Comparison of ENCODE assay signal across 12 cellular contexts in genomic region chr1:43315481-43315880, GRCh38. TPM values are rescaled to one million over a fixed set of nuclear protein-coding genes. Genes with fewer than 3 reads are reported as not detected.
"Had no signal": no experiment of that assay in that cellular context is flagged by ENCODE, and none has a peak within 500 bp of the region (broad histone marks: within the 10 kb centered on the region; RNA-seq: fewer than 3 reads in every experiment).

No MANE protein-coding gene starts in this region.

- H3K27ac ChIP-seq: hepatocyte, ovary, SK-N-MC had no signal

- H3K79me2 ChIP-seq: hepatocyte had no signal

- H3K9me3 ChIP-seq: ovary had no signal

- H3K4me2 ChIP-seq: hepatocyte had no signal

- H3K4me3 ChIP-seq: hepatocyte, ovary, SK-N-MC had no signal

- H3K36me3 ChIP-seq: ovary had no signal

- FAIRE-seq: small intestine had no signal

- ATAC-seq: activated naive CD8-positive, alpha-beta T cell treated with anti-CD3 and anti-CD28 coated beads, Interleukin-2, amount 50 U/mL, for 24 hours; stimulated activated naive CD8-positive, alpha-beta T cell treated with anti-CD3 and anti-CD28 coated beads, Interleukin-15, amount 100 ng/mL, for 72 hours had no signal

- H3K27me3 ChIP-seq: hepatocyte, ovary had no signal

- H2AFZ ChIP-seq: hepatocyte had no signal

- DNase-seq: activated naive CD4-positive, alpha-beta T cell treated with anti-CD3 and anti-CD28 coated beads for 36 hours; activated naive CD8-positive, alpha-beta T cell treated with anti-CD3 and anti-CD28 coated beads, Interleukin-2, amount 50 U/mL, for 24 hours; kidney glomerular epithelial cell; ovary; small intestine; stimulated activated naive CD8-positive, alpha-beta T cell treated with anti-CD3 and anti-CD28 coated beads, Interleukin-15, amount 100 ng/mL, for 72 hours; T-helper 9 cell had no signal

RNA-seq across cellular contexts. Expression of gene TIE1, which starts 14.7 kb away (rescaled TPM):
- total RNA-seq: activated naive CD4-positive, alpha-beta T cell treated with anti-CD3 and anti-CD28 coated beads for 36 hours had no signal
- polyA plus RNA-seq: neural cell had no signal

RNA-seq across cellular contexts. Expression of gene MPL, which starts 22.1 kb away (rescaled TPM):
- total RNA-seq: activated naive CD4-positive, alpha-beta T cell treated with anti-CD3 and anti-CD28 coated beads for 36 hours; activated T-helper 2 cell treated with anti-CD3 and anti-CD28 coated beads, Interferon-gamma antibody, Interleukin-2, Interleukin-4, amounts not matched to agents 10 μg/mL and 5 μg/mL and 100 μg/mL, durations not matched to agents 14 hours and 24 hours and 36 hours; hepatocyte had no signal
- polyA plus RNA-seq: neural cell, small intestine had no signal

RNA-seq across cellular contexts. Expression of gene C1orf210, which starts 30.1 kb away (rescaled TPM):
- total RNA-seq: activated naive CD4-positive, alpha-beta T cell treated with anti-CD3 and anti-CD28 coated beads for 36 hours; activated T-helper 2 cell treated with anti-CD3 and anti-CD28 coated beads, Interferon-gamma antibody, Interleukin-2, Interleukin-4, amounts not matched to agents 10 μg/mL and 5 μg/mL and 100 μg/mL, durations not matched to agents 14 hours and 24 hours and 36 hours; myocyte had no signal
- polyA plus RNA-seq: neural cell, ovary had no signal

RNA-seq across cellular contexts. Expression of gene TMEM125, which starts 45.7 kb away (rescaled TPM):
- total RNA-seq: activated T-helper 2 cell treated with anti-CD3 and anti-CD28 coated beads, Interferon-gamma antibody, Interleukin-2, Interleukin-4, amounts not matched to agents 10 μg/mL and 5 μg/mL and 100 μg/mL, durations not matched to agents 14 hours and 24 hours and 36 hours; myocyte had no signal
- polyA plus RNA-seq: neural cell had no signal
